In genomic region chr17:51997723-51998122, GRCh38 we compare ENCODE assay signal across 21 cellular contexts.
DNase-seq lines count a peak whose midpoint lies in the region; ATAC-seq, FAIRE-seq and TF ChIP-seq lines count a peak whose summit lies in the region.
"Had no signal": no experiment of that assay in that cellular context is flagged by ENCODE, and none has a peak within 500 bp of the region (broad histone marks: within the 10 kb centered on the region; RNA-seq: fewer than 3 reads in every experiment).

No MANE protein-coding gene starts in this region.

- H3K9me3 ChIP-seq in HepG2 (ENCODE audit: low read length) = peaks cover 22% of the 10 kb centered on the region; the same call in 1 of the 2 replicates
- no peaks in the 10 kb centered on the region for H3K9me3 ChIP-seq in right lobe of liver
- H3K9me3 ChIP-seq: BLaER1 had no signal

- no peaks in the 10 kb centered on the region for H4K20me1 ChIP-seq in HepG2 (ENCODE audit: insufficient read depth, low read length)
- H4K20me1 ChIP-seq: BLaER1 had no signal

- peak overlapping the region; percentile 71 for H3K27ac Mint-ChIP-seq in progenitor cell of endocrine pancreas
- H3K27ac Mint-ChIP-seq: CD4-positive, alpha-beta memory T cell; H9; HFFc6 had no signal

- no peaks in the 10 kb centered on the region for H3K9me3 Mint-ChIP-seq in progenitor cell of endocrine pancreas (ENCODE audit: low read depth)
- H3K9me3 Mint-ChIP-seq: H9 had no signal

- peaks cover 14% of the 10 kb centered on the region for H3K4me1 ChIP-seq in HepG2 (ENCODE audit: insufficient read depth, low read length)
- H3K4me1 ChIP-seq in right lobe of liver = no peaks in the 10 kb centered on the region
- H3K4me1 ChIP-seq: BLaER1 had no signal

- intact Hi-C loops in HepG2 (cut with micrococcal nuclease; ENCODE audit: unreplicated experiment) (no loop called here), right lobe of liver (cut with DNase I) (no loop called here), sciatic nerve (cut with DNase I) (no loop called here)

- TF ChIP-seq EP300 in HepG2 (IDR thresholded peaks at IDR 0.05; ENCODE audit: low read depth in 2 of 2, low read length in 2 of 2) (peak in 1 of 2 experiments; percentile 56; a peak in 2 of 4 replicates), HepG2 (CRISPR knock-in tag; IDR thresholded peaks at IDR 0.05; ENCODE audit: borderline replicate concordance) (no peak)

- no TSS peak for BruUV-seq in HepG2 (replicated peaks; lab: Mats Ljungman, UMichigan)

- H3K4me2 ChIP-seq in HepG2 (ENCODE audit: low read depth, low read length) = no peak overlapping the region
- H3K4me2 ChIP-seq: BLaER1 had no signal

- no peak overlapping the region for H3K4me3 ChIP-seq in HepG2 (replicated peaks in 1 of 3; ENCODE audit: insufficient read depth in 1 of 3, low read depth in 2 of 3, low read length in 3 of 3)
- no peak overlapping the region for H3K4me3 ChIP-seq in right lobe of liver
- H3K4me3 ChIP-seq: BLaER1, GM12878, GM23248 had no signal

- TF ChIP-seq RAD21 in HepG2 (CRISPR knock-in tag; IDR thresholded peaks at IDR 0.05) = no peak

- FAIRE-seq in HepG2 (lab: Jason Lieb, UNC) = peak; percentile 42
- FAIRE-seq: GM12878 had no signal

- H3K27me3 ChIP-seq in HepG2 (ENCODE audit: control insufficient read depth in 1 of 2, insufficient read depth in 2 of 2, low read length in 2 of 2) (no peaks in the 10 kb centered on the region), right lobe of liver (no peaks in the 10 kb centered on the region)
- H3K27me3 ChIP-seq: BLaER1 had no signal

- H3K36me3 ChIP-seq in HepG2 (replicated peaks in 1 of 2; ENCODE audit: control insufficient read depth in 1 of 2, insufficient read depth in 2 of 2, low read length in 2 of 2) = no peaks in the 10 kb centered on the region
- H3K36me3 ChIP-seq in right lobe of liver = no peaks in the 10 kb centered on the region
- H3K36me3 ChIP-seq: BLaER1 had no signal

- H3K36me3 Mint-ChIP-seq in progenitor cell of endocrine pancreas (ENCODE audit: insufficient read depth) = no peaks in the 10 kb centered on the region
- H3K36me3 Mint-ChIP-seq: CD4-positive, alpha-beta memory T cell had no signal

- DNase-seq in HepG2 (ENCODE audit: low spot score) = peak; percentile 63
- no peak for DNase-seq in right lobe of liver
- peak; percentile 31 for DNase-seq in NCI-H1092 (lab: John Stamatoyannopoulos, UW)
- DNase-seq in NCI-H510A (lab: John Stamatoyannopoulos, UW) = peak; percentile 65
- no peak for DNase-seq in progenitor cell of endocrine pancreas (ENCODE audit: low spot score, unreplicated experiment)
- DNase-seq in AG20443 (ENCODE audit: low spot score) = no peak
- DNase-seq in sciatic nerve (ENCODE audit: low spot score) = no peak
- DNase-seq: CD4-positive, alpha-beta memory T cell; DMS79; GM23248; H9; HFFc6; Kasumi-1; NCI-H1417 treated with DMSO at 0.1 percent for 48 hours; NCI-H2107; NCI-H446 treated with DMSO at 0.1 percent for 48 hours; T-helper 9 cell had no signal

- POLR2A ChIA-PET in HepG2 (lab: Yijun Ruan, JAX) = no interaction called here

- H3K27ac ChIP-seq in HepG2 (ENCODE audit: extremely low read length, insufficient read depth, low read length) = no peak overlapping the region
- H3K27ac ChIP-seq in right lobe of liver = no peak overlapping the region
- H3K27ac ChIP-seq: BLaER1, GM23248 had no signal

- TF ChIP-seq POLR2A in HepG2 (IDR thresholded peaks at IDR 0.05; ENCODE audit: insufficient read depth in 1 of 2, low read depth in 2 of 2, low read length in 2 of 2) = no peak
- TF ChIP-seq POLR2A in right lobe of liver (IDR thresholded peaks at IDR 0.05) = no peak

- peak overlapping the region; percentile 4 for H3K4me3 Mint-ChIP-seq in progenitor cell of endocrine pancreas (ENCODE audit: low read depth)
- H3K4me3 Mint-ChIP-seq: CD4-positive, alpha-beta memory T cell; H9; HFFc6 had no signal

- no peaks in the 10 kb centered on the region for H3K79me2 ChIP-seq in HepG2 (ENCODE audit: insufficient read depth, low read length)

- peaks cover 16% of the 10 kb centered on the region for H3K4me1 Mint-ChIP-seq in progenitor cell of endocrine pancreas (ENCODE audit: low read depth)
- H3K4me1 Mint-ChIP-seq: CD4-positive, alpha-beta memory T cell had no signal

- H2AFZ ChIP-seq in HepG2 (ENCODE audit: low read length) = no peak overlapping the region
- H2AFZ ChIP-seq: GM23248 had no signal

- no peak overlapping the region for H3K9ac ChIP-seq in HepG2 (ENCODE audit: insufficient read depth, low read depth, low read length)
- H3K9ac ChIP-seq: BLaER1, GM23248 had no signal

- in situ Hi-C loops in HepG2 (cut with HindIII; ENCODE audit: extremely low pct_ligation_motif_present, low pct_unique_long_range_greater_than_20kb) = no loop called here

- TF ChIP-seq CTCF in HepG2 (CRISPR knock-in tag; IDR thresholded peaks at IDR 0.05) (no peak), right lobe of liver (IDR thresholded peaks at IDR 0.05) (no peak), progenitor cell of endocrine pancreas (IDR thresholded peaks at IDR 0.05; ENCODE audit: unreplicated experiment) (no peak)

- WGBS in HepG2 (ENCODE audit: low lambda C conversion rate) = 1% methylated on average over 2 of the region's 2 CpGs
- WGBS in right lobe of liver (ENCODE audit: insufficient coverage, low coverage, low lambda C conversion rate, missing lambda C conversion rate) = 24% methylated on average over 2 of the region's 2 CpGs

- H3K27me3 Mint-ChIP-seq in progenitor cell of endocrine pancreas = no peaks in the 10 kb centered on the region

- peak; percentile 94 for ATAC-seq in HepG2
- no peak for ATAC-seq in right lobe of liver
- no peak for ATAC-seq in HG03460 (IDR thresholded peaks at IDR 0.05; ENCODE audit: unreplicated experiment)
- no peak for ATAC-seq in sciatic nerve
- ATAC-seq: GM12878, Right ventricle myocardium inferior had no signal

- CTCF ChIA-PET in HepG2 (lab: Yijun Ruan, JAX; ENCODE audit: low intra/inter-chr PET ratio, low total read pairs) = no interaction called here

TF ChIP-seq in HepG2, 621 proteins besides CTCF, POLR2A, EP300 and RAD21 (continues in another document):
- TF ChIP-seq AHDC1 (CRISPR knock-in tag; IDR thresholded peaks at IDR 0.05; ENCODE audit: borderline replicate concordance) (peak; percentile 68; the same call in 1 of the 2 replicates), TMF1 (CRISPR knock-in tag; IDR thresholded peaks at IDR 0.05; ENCODE audit: low read depth) (no peak)

Comparison
In these comparisons a context has a peak if more than half of its experiments do, and no peak if none do; other contexts are left out.
1. DNase-seq: peak in HepG2 (single experiment), NCI-H1092 (single experiment) and NCI-H510A (single experiment); none in right lobe of liver (0 of 3), progenitor cell of endocrine pancreas (single experiment), AG20443 (single experiment) and sciatic nerve (single experiment).